In the genomic region with DNA sequence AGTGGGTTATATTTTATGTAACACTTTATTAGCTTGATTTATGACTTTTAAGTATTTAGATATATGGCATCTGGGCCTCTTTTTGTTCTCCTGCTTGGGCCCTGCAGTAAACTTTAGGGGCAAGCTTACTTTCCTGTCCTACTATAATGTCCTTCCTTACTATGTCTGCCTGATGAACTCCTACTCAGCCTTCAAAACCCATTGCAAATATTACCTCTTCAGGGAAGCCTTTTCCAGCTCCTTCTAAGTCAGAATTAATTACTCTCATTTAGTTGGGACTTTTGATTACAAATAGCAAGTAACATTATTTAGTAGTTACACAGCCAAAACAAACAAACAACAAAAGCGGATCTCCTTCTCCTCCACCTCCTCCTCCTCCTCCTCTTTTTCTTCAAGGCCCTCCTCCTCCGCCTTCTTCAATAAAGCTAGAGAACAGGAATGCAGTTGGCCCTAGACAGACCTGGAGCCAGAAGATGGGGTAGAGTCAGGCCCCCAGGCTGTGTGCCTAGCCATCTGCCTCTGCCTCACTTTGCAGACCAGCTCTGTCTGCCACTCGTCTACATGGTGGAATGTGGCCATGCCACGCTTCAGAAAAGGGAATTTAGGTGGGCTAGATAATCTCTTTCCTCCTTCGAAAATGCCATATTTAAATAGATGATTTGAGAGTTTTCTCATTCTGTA, we compare ENCODE assay signal across 20 cellular contexts.
"Had no signal": no experiment of that assay in that cellular context is flagged by ENCODE, and none has a peak within 500 bp of the region (broad histone marks: within the 10 kb centered on the region; RNA-seq: fewer than 3 reads in every experiment).

No MANE protein-coding gene starts in this region.

- H3K27ac ChIP-seq: HL-60, RWPE1 had no signal

- ATAC-seq: Panc1, PC-3 had no signal

- DNase-seq: KBM-7, MV-4-11, NCI-H1048, NCI-H1105, NCI-H1436 treated with DMSO at 0.1 percent for 48 hours, NCI-H1694, NCI-H1930, NCI-H2081, NCI-H2107, NCI-H2227 treated with DMSO at 0.1 percent for 48 hours, NCI-H446, NCI-H510A, NCI-H524 treated with DMSO at 0.1 percent for 48 hours, NCI-H69, NCI-H774, PC-3, SHP77 had no signal
